In genomic region chr11:33941637-33942160, GRCh38 we compare ENCODE assay signal across 11 cellular contexts. TPM values are rescaled to one million over a fixed set of nuclear protein-coding genes. Genes with fewer than 3 reads are reported as not detected.
DNase-seq lines count a peak whose midpoint lies in the region.
"Had no signal": no experiment of that assay in that cellular context is flagged by ENCODE, and none has a peak within 500 bp of the region (broad histone marks: within the 10 kb centered on the region; RNA-seq: fewer than 3 reads in every experiment).

No MANE protein-coding gene starts in this region.

- DNase-seq in ELF-1 (ENCODE audit: low read depth, low spot score): peak; percentile 54
- DNase-seq in LoVo (ENCODE audit: low spot score): peak; percentile 12
- no peak for DNase-seq in caudate nucleus (lab: John Stamatoyannopoulos, UW)
- DNase-seq in myocyte (ENCODE audit: low read depth): peak; percentile 3
- no peak for DNase-seq in COR-L47 (lab: John Stamatoyannopoulos, UW)
- no peak for DNase-seq in NCI-H187 treated with DMSO at 0.1 percent for 48 hours (lab: John Stamatoyannopoulos, UW)
- DNase-seq in DMS79 (lab: John Stamatoyannopoulos, UW): no peak
- no peak for DNase-seq in HuH-7.5 (ENCODE audit: low spot score)
- DNase-seq: immature natural killer cell; NCI-H146; stimulated activated CD4-positive, alpha-beta T cell treated with anti-CD3 and anti-CD28 coated beads, Interleukin-4, amount 100 ng/mL, for 1 hour had no signal

- peak overlapping the region; percentile 37 for H3K27ac ChIP-seq in caudate nucleus (ENCODE audit: low read depth, low read length)

RNA-seq across cellular contexts. Expression of gene LMO2, which starts 49.8 kb away (rescaled TPM):
- total RNA-seq in myocyte: 8.5 and 10.6 TPM in 2 replicates
- 1.3 TPM for polyA plus RNA-seq in myocyte (2012)

Comparison
In these comparisons a context has a peak if more than half of its experiments do, and no peak if none do; other contexts are left out.
1. DNase-seq: peak in ELF-1 (single experiment), LoVo (single experiment) and myocyte (single experiment); none in caudate nucleus (0 of 61), COR-L47 (single experiment), NCI-H187 treated with DMSO at 0.1 percent for 48 hours (single experiment), DMS79 (single experiment) and HuH-7.5 (single experiment).